13 cellular contexts compared by ENCODE assay signal in genomic region chr18:58611471-58612131, GRCh38. TPM values are rescaled to one million over a fixed set of nuclear protein-coding genes. Genes with fewer than 3 reads are reported as not detected.
A peak's percentile ranks its signal among the peaks of the same experiment; 100 is the strongest.
DNase-seq lines count a peak whose midpoint lies in the region; ATAC-seq, FAIRE-seq and TF ChIP-seq lines count a peak whose summit lies in the region.
"Had no signal": no experiment of that assay in that cellular context is flagged by ENCODE, and none has a peak within 500 bp of the region (broad histone marks: within the 10 kb centered on the region; RNA-seq: fewer than 3 reads in every experiment).

No MANE protein-coding gene starts in this region.

- peak; percentile 64 to 76; a peak in 5 of 6 replicates for ATAC-seq in A549
- peak; percentile 74 for ATAC-seq in HCT116
- ATAC-seq in GM21390 (IDR thresholded peaks at IDR 0.05; ENCODE audit: unreplicated experiment): no peak

- 41% methylated on average over 12 of the region's 12 CpGs for WGBS in A549 (ENCODE audit: missing lambda C conversion rate)

- TF ChIP-seq POLR2A in A549 (IDR thresholded peaks at IDR 0.05; ENCODE audit: low read length) (no peak), HCT116 (IDR thresholded peaks at IDR 0.05; ENCODE audit: borderline replicate concordance, extremely low read depth, insufficient read depth, insufficient read length) (no peak)

- H3K4me2 ChIP-seq in A549 (peak overlapping the region; percentile 71), HCT116 (ENCODE audit: low read length) (peak overlapping the region; percentile 69)
- H3K4me2 ChIP-seq: BLaER1 had no signal

- no peaks in the 10 kb centered on the region for H3K79me2 ChIP-seq in HCT116 (ENCODE audit: insufficient read depth, low read length)

- H3K27ac Mint-ChIP-seq in glutamatergic neuron (ENCODE audit: unreplicated experiment): no peak overlapping the region
- H3K27ac Mint-ChIP-seq: T-helper 1 cell treated with Interleukin-12 subunit alpha and Interleukin-12 subunit beta and Interleukin-4 antibody, amounts not matched to agents 30 μg/mL and 1 μg/mL, for 36 hours had no signal

- peak overlapping the region; percentile 71 to 88 for H3K27ac ChIP-seq in A549
- peak overlapping the region; percentile 48; the same call in 1 of the 2 replicates for H3K27ac ChIP-seq in HCT116 (ENCODE audit: low read depth, low read length)
- H3K27ac ChIP-seq: BLaER1 had no signal

- peak in 1 of 2 experiments; percentile 76; a peak in 2 of 5 replicates for TF ChIP-seq EP300 in A549 (IDR thresholded peaks at IDR 0.05)

- BruUV-seq in HCT116 (replicated peaks; lab: Mats Ljungman, UMichigan): no TSS peak

- H3K36me3 Mint-ChIP-seq in glutamatergic neuron (ENCODE audit: unreplicated experiment): no peaks in the 10 kb centered on the region
- H3K36me3 Mint-ChIP-seq: naive B cell had no signal

- peaks cover 22% of the 10 kb centered on the region for H3K4me1 ChIP-seq in A549
- peaks cover 18 to 34% of the 10 kb centered on the region in 2 experiments for H3K4me1 ChIP-seq in HCT116 (ENCODE audit: control insufficient read depth in 1 of 2, insufficient read depth in 2 of 2, low read length in 2 of 2)
- no peaks in the 10 kb centered on the region for H3K4me1 ChIP-seq in adipocyte (ENCODE audit: control insufficient read depth, insufficient read depth, low read length)

- no peak overlapping the region for H3K4me3 Mint-ChIP-seq in glutamatergic neuron (ENCODE audit: unreplicated experiment)
- H3K4me3 Mint-ChIP-seq: T-helper 1 cell treated with Interleukin-12 subunit alpha and Interleukin-12 subunit beta and Interleukin-4 antibody, amounts not matched to agents 30 μg/mL and 1 μg/mL, for 36 hours had no signal

- TF ChIP-seq CTCF in A549 (IDR thresholded peaks at IDR 0.05) (no peak), HCT116 (IDR thresholded peaks at IDR 0.05 in 2 of 3, conservative IDR thresholded peaks at IDR 0.05 in 1 of 3; ENCODE audit: borderline replicate concordance in 1 of 3, insufficient read depth in 1 of 3, low read depth in 2 of 3, low read length in 2 of 3) (no peak), glutamatergic neuron (IDR thresholded peaks at IDR 0.05; ENCODE audit: partially characterized antibody, unreplicated experiment) (no peak)

- no peaks in the 10 kb centered on the region for H3K9me2 ChIP-seq in HCT116 (ENCODE audit: insufficient read depth)

- H3K36me3 ChIP-seq in HCT116 (ENCODE audit: control insufficient read depth in 1 of 2, insufficient read depth in 2 of 2, low read length in 2 of 2) (no peaks in the 10 kb centered on the region), adipocyte (ENCODE audit: control insufficient read depth, insufficient read depth, low read length, severe bottlenecking) (no peaks in the 10 kb centered on the region)
- H3K36me3 ChIP-seq: BLaER1 had no signal

- CTCF ChIA-PET in A549 (lab: Yijun Ruan, JAX): interaction anchor here (0.6 to 1.7 kb wide), 5 partner anchors 8 to 463 kb away, joined by 3 to 4 read pairs (median 3); no protein-coding TSS in a partner anchor
- CTCF ChIA-PET in HCT116 (lab: Charles Lee): no interaction called here

- H3K9me3 Mint-ChIP-seq in glutamatergic neuron (ENCODE audit: unreplicated experiment): no peaks in the 10 kb centered on the region
- H3K9me3 Mint-ChIP-seq: naive B cell had no signal

- RAD21 ChIA-PET in HCT116 (lab: Charles Lee; ENCODE audit: low non-redundant PET in 1 of 2, low total read pairs in 2 of 2, uncharacterized antibody in 2 of 2, unreplicated experiment in 2 of 2): no interaction called here

- no peaks in the 10 kb centered on the region for H3K27me3 Mint-ChIP-seq in glutamatergic neuron (ENCODE audit: unreplicated experiment)
- H3K27me3 Mint-ChIP-seq: naive B cell had no signal

- DNase-seq in A549 (ENCODE audit: low read depth in 1 of 2, low spot score in 1 of 2) (peak in 1 of 2 experiments; percentile 20), HCT116 (ENCODE audit: low read depth, low spot score) (no peak), adipocyte (ENCODE audit: low read depth) (peak; percentile 50), islet precursor cell (peak; percentile 90), glutamatergic neuron (no peak), NCI-H1105 (lab: John Stamatoyannopoulos, UW) (no peak), NCI-H1694 (lab: John Stamatoyannopoulos, UW) (no peak)
- DNase-seq: head of caudate nucleus, naive B cell had no signal

- FAIRE-seq in A549 (lab: Jason Lieb, UNC): no peak
- FAIRE-seq: colon had no signal

- peak overlapping the region; percentile 93 for H2AFZ ChIP-seq in HCT116 (ENCODE audit: low read depth, low read length, poor library complexity, severe bottlenecking)

- H3K9ac ChIP-seq in HCT116 (ENCODE audit: low read length) (peak overlapping the region; percentile 28; the same call in 1 of the 2 replicates), adipocyte (ENCODE audit: low read length) (no peak overlapping the region)
- H3K9ac ChIP-seq: BLaER1 had no signal

- H3K27me3 ChIP-seq in HCT116 (ENCODE audit: insufficient read depth, low read length) (no peaks in the 10 kb centered on the region), adipocyte (replicated peaks; ENCODE audit: control insufficient read depth, insufficient read depth, low read length) (peaks cover 3% of the 10 kb centered on the region)
- H3K27me3 ChIP-seq: BLaER1 had no signal

- TF ChIP-seq RAD21 in A549 (conservative IDR thresholded peaks at IDR 0.05 in 1 of 2, IDR thresholded peaks at IDR 0.05 in 1 of 2): 0 out of 5 replicates have a peak, but pooled peaks of 1 of the 2 experiments have one; percentile 5
- no peak for TF ChIP-seq RAD21 in HCT116 (IDR thresholded peaks at IDR 0.05; ENCODE audit: low read depth)

- peaks cover 13% of the 10 kb centered on the region for H3K4me1 Mint-ChIP-seq in glutamatergic neuron (ENCODE audit: low read depth, unreplicated experiment)

- H3K4me3 ChIP-seq in A549 (no peak overlapping the region), HCT116 (replicated peaks in 1 of 2; ENCODE audit: low read depth in 1 of 2, low read length in 2 of 2) (peak overlapping the region in 1 of 2 experiments; percentile 37; a peak in 2 of 4 replicates), adipocyte (ENCODE audit: low read length) (no peak overlapping the region)
- H3K4me3 ChIP-seq: BLaER1 had no signal

- POLR2A ChIA-PET in A549 (lab: Yijun Ruan, JAX): interaction anchor here (0.7 to 2.0 kb wide), 3 partner anchors 28 to 59 kb away, joined by 3 to 10 read pairs (median 4); partner anchors contain the start of gene MALT1
- POLR2A ChIA-PET in HCT116 (lab: Charles Lee): interaction anchor here (0.8 to 2.6 kb wide), 3 partner anchors 10 to 59 kb away, joined by 3 to 5 read pairs (median 3); partner anchors contain the start of gene MALT1

- intact Hi-C loops in HCT116 (cut with micrococcal nuclease): loop anchor here (5.0 kb wide), 1 partner anchor 56 kb away; no protein-coding TSS in a partner anchor

- H3K9me3 ChIP-seq in A549 (no peaks in the 10 kb centered on the region), HCT116 (ENCODE audit: control insufficient read depth in 1 of 2, insufficient read depth in 1 of 2, low read depth in 1 of 2, low read length in 2 of 2) (no peaks in the 10 kb centered on the region), adipocyte (ENCODE audit: control insufficient read depth, low read length) (no peaks in the 10 kb centered on the region)
- H3K9me3 ChIP-seq: BLaER1 had no signal

- H4K20me1 ChIP-seq in HCT116 (ENCODE audit: insufficient read depth): no peaks in the 10 kb centered on the region
- H4K20me1 ChIP-seq: BLaER1 had no signal

TF ChIP-seq in A549, 52 proteins besides CTCF, POLR2A, EP300 and RAD21 (continues in another document):
- TF ChIP-seq ZNF302 (CRISPR knock-in tag; IDR thresholded peaks at IDR 0.05): no peak
- no peak for TF ChIP-seq KDM5A (IDR thresholded peaks at IDR 0.05)
- TF ChIP-seq JUN (IDR thresholded peaks at IDR 0.05): 0 out of 5 replicates have a peak, but pooled peaks of 1 of the 2 experiments have one; percentile 23
- no peak for TF ChIP-seq HES2 (IDR thresholded peaks at IDR 0.05)
- TF ChIP-seq NR3C1 (IDR thresholded peaks at IDR 0.05): no peak
- TF ChIP-seq SMC3 (IDR thresholded peaks at IDR 0.05): no peak

TF ChIP-seq in HCT116, 20 proteins besides CTCF, POLR2A, EP300 and RAD21:
- no peak for TF ChIP-seq ATF3 (IDR thresholded peaks at IDR 0.05)
- peak; percentile 90 for TF ChIP-seq TCF7L2 (IDR thresholded peaks at IDR 0.05; ENCODE audit: borderline replicate concordance, extremely low read depth, insufficient read depth, insufficient read length)

RNA-seq across cellular contexts. Expression of gene ALPK2, which starts 17.3 kb away (rescaled TPM):
- polyA plus RNA-seq in A549 (2011; rRNA removed) (19.2 and 22.0 TPM in 2 replicates), A549 (2017; fragmentation: RNase III; extraction: RNeasy Plus Mini Kit Qiagen cat#74134 plus additional on column Dnase treatment) (39.0 to 43.8 TPM (median 41.2 TPM) in 3 replicates)
- polyA plus RNA-seq in A549 (2012; cell fraction: cytosol; rRNA removed): 3.9 and 4.3 TPM in 2 replicates
- 9.3 and 15.0 TPM in 2 replicates for polyA plus RNA-seq in A549 (2012; cell fraction: nucleus; rRNA removed)
- 25.5 and 25.8 TPM in 2 replicates for polyA minus RNA-seq in A549 (2011; rRNA and poly(A)+ RNA removed)
- total RNA-seq in HCT116 (2021; ENCODE audit: unreplicated experiment) (0.22 TPM), glutamatergic neuron (ENCODE audit: unreplicated experiment) (0.37 TPM)
- polyA plus RNA-seq in HCT116 (2012): 0.10 and 0.16 TPM in 2 replicates

RNA-seq across cellular contexts. Expression of gene MALT1, which starts 59.7 kb away (rescaled TPM):
- 30.0 and 30.7 TPM in 2 replicates for polyA plus RNA-seq in A549 (2011; rRNA removed)
- 5.9 and 6.5 TPM in 2 replicates for polyA plus RNA-seq in A549 (2012; cell fraction: cytosol; rRNA removed)
- 3.8 and 5.5 TPM in 2 replicates for polyA plus RNA-seq in A549 (2012; cell fraction: nucleus; rRNA removed)
- polyA plus RNA-seq in A549 (2017; fragmentation: RNase III; extraction: RNeasy Plus Mini Kit Qiagen cat#74134 plus additional on column Dnase treatment): 28.0 to 34.0 TPM (median 33.3 TPM) in 3 replicates
- polyA minus RNA-seq in A549 (2011; rRNA and poly(A)+ RNA removed): 17.7 and 20.4 TPM in 2 replicates
- total RNA-seq in HCT116 (2021; ENCODE audit: unreplicated experiment): 41.1 TPM
- polyA plus RNA-seq in HCT116 (2012): 18.0 and 23.4 TPM in 2 replicates
- 8.5 TPM for total RNA-seq in glutamatergic neuron (ENCODE audit: unreplicated experiment)

Comparison
In these comparisons a context has a peak if more than half of its experiments do, and no peak if none do; other contexts are left out.
1. DNase-seq: peak in adipocyte (single experiment) and islet precursor cell (single experiment); none in HCT116 (single experiment), glutamatergic neuron (single experiment), NCI-H1105 (single experiment) and NCI-H1694 (single experiment).